Comparison of ENCODE assay signal across 1 cellular context in the genomic region with DNA sequence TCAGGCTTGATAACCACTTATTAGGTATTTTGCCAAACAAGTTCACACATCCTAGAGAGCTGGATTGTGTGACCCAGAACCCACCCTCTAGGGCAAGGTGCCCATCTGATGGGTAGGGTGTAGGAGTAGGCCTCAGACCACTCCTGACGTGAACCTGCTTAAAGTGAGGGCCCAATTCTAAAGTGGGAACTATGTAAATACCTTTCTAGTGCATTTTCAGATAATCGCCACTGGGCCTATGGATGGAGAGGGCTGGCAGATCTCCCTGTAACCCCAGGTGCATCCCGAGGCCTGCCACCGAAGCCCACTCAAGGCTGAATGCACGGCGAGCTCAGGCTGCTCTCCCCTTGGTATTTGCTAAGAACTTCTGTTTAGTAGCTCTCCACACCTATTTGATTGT.
TF ChIP-seq lines count a peak whose summit lies in the region.

No MANE protein-coding gene starts in this region.

TF ChIP-seq in GM23338, 12 proteins besides CTCF, POLR2A, EP300 and RAD21 (continued from another document):
- TF ChIP-seq NANOG (IDR thresholded peaks at IDR 0.05; ENCODE audit: borderline replicate concordance) = no peak
- TF ChIP-seq, protein P1, sequence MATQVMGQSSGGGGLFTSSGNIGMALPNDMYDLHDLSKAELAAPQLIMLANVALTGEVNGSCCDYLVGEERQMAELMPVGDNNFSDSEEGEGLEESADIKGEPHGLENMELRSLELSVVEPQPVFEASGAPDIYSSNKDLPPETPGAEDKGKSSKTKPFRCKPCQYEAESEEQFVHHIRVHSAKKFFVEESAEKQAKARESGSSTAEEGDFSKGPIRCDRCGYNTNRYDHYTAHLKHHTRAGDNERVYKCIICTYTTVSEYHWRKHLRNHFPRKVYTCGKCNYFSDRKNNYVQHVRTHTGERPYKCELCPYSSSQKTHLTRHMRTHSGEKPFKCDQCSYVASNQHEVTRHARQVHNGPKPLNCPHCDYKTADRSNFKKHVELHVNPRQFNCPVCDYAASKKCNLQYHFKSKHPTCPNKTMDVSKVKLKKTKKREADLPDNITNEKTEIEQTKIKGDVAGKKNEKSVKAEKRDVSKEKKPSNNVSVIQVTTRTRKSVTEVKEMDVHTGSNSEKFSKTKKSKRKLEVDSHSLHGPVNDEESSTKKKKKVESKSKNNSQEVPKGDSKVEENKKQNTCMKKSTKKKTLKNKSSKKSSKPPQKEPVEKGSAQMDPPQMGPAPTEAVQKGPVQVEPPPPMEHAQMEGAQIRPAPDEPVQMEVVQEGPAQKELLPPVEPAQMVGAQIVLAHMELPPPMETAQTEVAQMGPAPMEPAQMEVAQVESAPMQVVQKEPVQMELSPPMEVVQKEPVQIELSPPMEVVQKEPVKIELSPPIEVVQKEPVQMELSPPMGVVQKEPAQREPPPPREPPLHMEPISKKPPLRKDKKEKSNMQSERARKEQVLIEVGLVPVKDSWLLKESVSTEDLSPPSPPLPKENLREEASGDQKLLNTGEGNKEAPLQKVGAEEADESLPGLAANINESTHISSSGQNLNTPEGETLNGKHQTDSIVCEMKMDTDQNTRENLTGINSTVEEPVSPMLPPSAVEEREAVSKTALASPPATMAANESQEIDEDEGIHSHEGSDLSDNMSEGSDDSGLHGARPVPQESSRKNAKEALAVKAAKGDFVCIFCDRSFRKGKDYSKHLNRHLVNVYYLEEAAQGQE (IDR thresholded peaks at IDR 0.05; ENCODE audit: unreplicated experiment) = no peak
